In genomic region chr13:31367410-31367809, GRCh38 we compare ENCODE assay signal across 15 cellular contexts.
"Had no signal": no experiment of that assay in that cellular context is flagged by ENCODE, and none has a peak within 500 bp of the region (broad histone marks: within the 10 kb centered on the region; RNA-seq: fewer than 3 reads in every experiment).

No MANE protein-coding gene starts in this region.

- DNase-seq: foreskin keratinocyte; naive thymus-derived CD4-positive, alpha-beta T cell; nephron progenitor cell; psoas muscle; spleen; stimulated activated CD4-positive, alpha-beta T cell treated with anti-CD3 and anti-CD28 coated beads, Interleukin-15, amount 100 ng/mL, for 24 hours; stimulated activated CD4-positive, alpha-beta T cell treated with anti-CD3 and anti-CD28 coated beads, Interleukin-1b, Interleukin-23, amount 100 ng/mL, for 48 hours; stimulated activated CD4-positive, alpha-beta T cell treated with anti-CD3 and anti-CD28 coated beads, Interleukin-4, amount 100 ng/mL, for 24 hours; tibial artery; upper lobe of right lung had no signal

- H3K36me3 Mint-ChIP-seq: stimulated activated memory B cell treated with anti-CD40 and anti-IgM and Interleukin-4, amounts not matched to agents 10 μg/mL and 1 μg/mL and 100 μg/mL, for 72 hours had no signal

- H3K4me3 Mint-ChIP-seq: dendritic cell treated with granulocyte-macrophage colony-stimulating factor and Interleukin-4, amounts not matched to agents 40 ng/mL and 50 ng/mL, for 4 days; naive thymus-derived CD4-positive, alpha-beta T cell; nephron progenitor cell; stimulated activated memory B cell treated with anti-CD40 and anti-IgM and Interleukin-4, amounts not matched to agents 10 μg/mL and 1 μg/mL and 100 μg/mL, for 72 hours; stimulated activated naive CD8-positive, alpha-beta T cell treated with anti-CD3 and anti-CD28 coated beads, Interleukin-15, Interleukin-2, amounts not matched to agents 100 ng/mL and 50 ng/mL, for 24 hours had no signal

- H3K27me3 ChIP-seq: foreskin keratinocyte, tibial artery, upper lobe of right lung, vagina had no signal

- H3K4me1 Mint-ChIP-seq: naive thymus-derived CD4-positive, alpha-beta T cell; stimulated activated memory B cell treated with anti-CD40 and anti-IgM and Interleukin-4, amounts not matched to agents 10 μg/mL and 1 μg/mL and 100 μg/mL, for 72 hours had no signal

- H3K4me1 ChIP-seq: foreskin keratinocyte, psoas muscle, spleen, tibial artery, upper lobe of right lung, vagina had no signal

- H3K9me3 ChIP-seq: psoas muscle, vagina had no signal

- H3K27ac Mint-ChIP-seq: dendritic cell treated with granulocyte-macrophage colony-stimulating factor and Interleukin-4, amounts not matched to agents 40 ng/mL and 50 ng/mL, for 4 days; naive thymus-derived CD4-positive, alpha-beta T cell; nephron progenitor cell; stimulated activated memory B cell treated with anti-CD40 and anti-IgM and Interleukin-4, amounts not matched to agents 10 μg/mL and 1 μg/mL and 100 μg/mL, for 72 hours; stimulated activated naive CD8-positive, alpha-beta T cell treated with anti-CD3 and anti-CD28 coated beads, Interleukin-15, Interleukin-2, amounts not matched to agents 100 ng/mL and 50 ng/mL, for 24 hours had no signal

- ATAC-seq: foreskin keratinocyte; naive thymus-derived CD4-positive, alpha-beta T cell; psoas muscle; sciatic nerve; stimulated activated memory B cell treated with anti-CD40 and anti-IgM and Interleukin-4, amounts not matched to agents 10 μg/mL and 1 μg/mL and 100 μg/mL, for 72 hours; upper lobe of right lung had no signal

- H3K27me3 Mint-ChIP-seq: dendritic cell treated with granulocyte-macrophage colony-stimulating factor and Interleukin-4, amounts not matched to agents 40 ng/mL and 50 ng/mL, for 4 days; stimulated activated memory B cell treated with anti-CD40 and anti-IgM and Interleukin-4, amounts not matched to agents 10 μg/mL and 1 μg/mL and 100 μg/mL, for 72 hours had no signal

- H3K36me3 ChIP-seq: spleen, tibial artery, upper lobe of right lung, vagina had no signal

- H3K27ac ChIP-seq: foreskin keratinocyte, psoas muscle, spleen, tibial artery, upper lobe of right lung, vagina had no signal

- H3K4me3 ChIP-seq: psoas muscle, spleen, tibial artery, upper lobe of right lung, vagina had no signal
